15 cellular contexts compared by ENCODE assay signal in the genomic region with DNA sequence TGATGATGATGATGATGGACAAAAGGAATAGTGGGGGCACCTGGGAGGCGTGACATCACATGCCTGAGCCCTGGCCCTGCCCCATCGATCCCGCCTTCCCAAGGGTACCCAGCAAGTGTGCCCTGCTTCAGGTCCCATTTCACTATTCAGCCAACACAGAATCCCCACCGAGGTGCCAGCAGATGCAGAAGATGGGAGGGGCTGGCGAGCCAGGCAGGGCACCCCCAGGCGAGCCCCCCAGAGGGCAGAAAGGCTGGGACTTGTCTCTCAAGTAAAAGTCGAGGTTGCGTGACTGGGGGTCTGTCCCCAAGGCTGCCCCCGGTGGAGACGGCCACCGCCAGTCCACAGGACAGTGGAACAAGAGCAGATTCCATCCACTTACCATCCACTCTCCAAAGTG. TPM values are rescaled to one million over a fixed set of nuclear protein-coding genes. Genes with fewer than 3 reads are reported as not detected.
DNase-seq lines count a peak whose midpoint lies in the region; ATAC-seq and TF ChIP-seq lines count a peak whose summit lies in the region.
"Had no signal": no experiment of that assay in that cellular context is flagged by ENCODE, and none has a peak within 500 bp of the region (broad histone marks: within the 10 kb centered on the region; RNA-seq: fewer than 3 reads in every experiment).

No MANE protein-coding gene starts in this region.

- H3K36me3 ChIP-seq in BLaER1 (peaks cover 18% of the 10 kb centered on the region; the same call in 1 of the 2 replicates), left lung (no peaks in the 10 kb centered on the region)
- H3K36me3 ChIP-seq: HAP-1 had no signal

- H3K4me1 Mint-ChIP-seq in CD14-positive monocyte, result peaks cover 38% of the 10 kb centered on the region
- H3K4me1 Mint-ChIP-seq: CD4-positive, CD25-positive, alpha-beta regulatory T cell had no signal

- H3K9ac ChIP-seq in BLaER1, result no peak overlapping the region

- DNase-seq in CD14-positive monocyte (ENCODE audit: low spot score) (peak; percentile 23), left lung (peak; percentile 18 to 55), sciatic nerve (ENCODE audit: low spot score) (peak; percentile 26), G401 (ENCODE audit: low spot score) (no peak), D341Med (ENCODE audit: low spot score) (no peak)
- DNase-seq: CD4-positive, CD25-positive, alpha-beta regulatory T cell; DMS 273 treated with DMSO at 0.1 percent for 48 hours; DMS79 treated with DMSO at 0.1 percent for 48 hours; EL; GDM1 had no signal

- peak overlapping the region; percentile 99; the same call in 1 of the 2 replicates for H3K4me2 ChIP-seq in BLaER1

- peaks cover 2 to 10% (median 8%) of the 10 kb centered on the region in 3 donors for H3K27me3 Mint-ChIP-seq in CD14-positive monocyte (ENCODE audit: low read depth in 3 of 3)

- H3K4me3 ChIP-seq in BLaER1 (no peak overlapping the region), left lung (no peak overlapping the region)
- H3K4me3 ChIP-seq: HAP-1 had no signal

- H3K36me3 Mint-ChIP-seq in CD14-positive monocyte, result no peaks in the 10 kb centered on the region
- H3K36me3 Mint-ChIP-seq: CD4-positive, CD25-positive, alpha-beta regulatory T cell had no signal

- TF ChIP-seq CTCF in CD14-positive monocyte (IDR thresholded peaks at IDR 0.05) (no peak), left lung (IDR thresholded peaks at IDR 0.05) (no peak)

- intact Hi-C loops in CD14-positive monocyte (cut with micrococcal nuclease) (loop anchor here in 1 of 2 donors (5.0 kb wide), 2 partner anchors 63 to 148 kb away; no protein-coding TSS in a partner anchor), left lung (cut with DNase I) (no loop called here), sciatic nerve (cut with DNase I) (no loop called here)

- no peak overlapping the region for H3K27ac Mint-ChIP-seq in CD14-positive monocyte
- H3K27ac Mint-ChIP-seq: B cell had no signal

- ATAC-seq in left lung, result no peak
- ATAC-seq in sciatic nerve, result no peak
- ATAC-seq in HG02571 (IDR thresholded peaks at IDR 0.05; ENCODE audit: unreplicated experiment), result no peak
- ATAC-seq: HepG2 had no signal

- H3K27ac ChIP-seq in BLaER1 (peak overlapping the region; percentile 98), left lung (no peak overlapping the region)

- in situ Hi-C loops in G401 (cut with HindIII; ENCODE audit: low sequenced_read_pairs), result no loop called here

- H3K4me1 ChIP-seq in BLaER1, result peaks cover 62% of the 10 kb centered on the region
- peaks cover 0 to 20% of the 10 kb centered on the region in 2 donors for H3K4me1 ChIP-seq in left lung
- H3K4me1 ChIP-seq: HAP-1 had no signal

- H3K27me3 ChIP-seq in BLaER1, result no peaks in the 10 kb centered on the region
- H3K27me3 ChIP-seq in left lung, result peaks cover 0 to 86% of the 10 kb centered on the region in 2 donors

- H3K9me3 Mint-ChIP-seq in CD14-positive monocyte, result peaks cover 0 to 8% (median 2%) of the 10 kb centered on the region in 7 donors

- no peak overlapping the region for H3K4me3 Mint-ChIP-seq in CD14-positive monocyte
- H3K4me3 Mint-ChIP-seq: B cell; CD4-positive, CD25-positive, alpha-beta regulatory T cell had no signal

- H4K20me1 ChIP-seq in BLaER1, result peaks cover 10% of the 10 kb centered on the region; the same call in 1 of the 2 replicates

- no peaks in the 10 kb centered on the region for H3K9me3 ChIP-seq in BLaER1
- H3K9me3 ChIP-seq in left lung, result no peaks in the 10 kb centered on the region
- H3K9me3 ChIP-seq: HAP-1 had no signal

RNA-seq across cellular contexts. Expression of a gene that starts 57.5 kb away (rescaled TPM):
- polyA plus RNA-seq in CD14-positive monocyte, result 10 to 100 TPM; 37.1 to 39.6 TPM
- total RNA-seq in left lung (100 to 1,000 TPM in 1 of 2 donors, 10 to 100 TPM in 1; 64.9 to 170 TPM), sciatic nerve (116 TPM)
- 42.4 and 69.1 TPM in 2 replicates for total RNA-seq in G401 (2014; rRNA removed; shearing (Covaris generic))

Comparison
In these comparisons a context has a peak if more than half of its experiments do, and no peak if none do; other contexts are left out.
1. DNase-seq: peak in CD14-positive monocyte (single experiment), left lung (2 of 2) and sciatic nerve (single experiment); none in G401 (single experiment) and D341Med (single experiment).